ENCODE assay signal across 1 cellular context in the genomic region with DNA sequence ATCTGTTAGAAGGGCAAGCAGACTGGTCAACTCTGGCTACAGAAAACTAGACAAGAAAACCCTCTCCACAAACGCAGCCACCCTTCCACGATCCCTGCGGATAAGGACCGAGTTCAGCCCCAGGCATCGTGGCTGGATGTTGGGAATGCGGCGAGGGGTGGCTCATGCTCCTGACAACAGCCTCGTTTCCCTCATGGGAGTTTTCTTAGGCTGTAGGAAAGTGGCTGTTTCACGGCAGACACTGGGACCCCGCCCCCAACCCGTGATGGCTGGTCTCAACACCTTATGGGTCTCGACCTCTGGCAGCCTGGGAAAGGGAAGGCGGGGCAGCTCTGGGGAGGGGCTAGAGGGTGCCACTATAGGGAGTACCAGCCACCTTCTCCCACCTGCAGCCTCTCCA.
TF ChIP-seq lines count a peak whose summit lies in the region.

No MANE protein-coding gene starts in this region.

TF ChIP-seq in H1, 55 proteins besides CTCF, POLR2A, EP300 and RAD21:
- TF ChIP-seq GABPA (IDR thresholded peaks at IDR 0.05; ENCODE audit: borderline replicate concordance, insufficient read depth, low read length) (no peak), KDM5A (IDR thresholded peaks at IDR 0.05; ENCODE audit: low read length) (no peak), CTBP2 (IDR thresholded peaks at IDR 0.05; ENCODE audit: borderline replicate concordance, insufficient read depth, insufficient read length, low read length) (no peak), CREB1 (IDR thresholded peaks at IDR 0.05) (no peak), FOSL1 (IDR thresholded peaks at IDR 0.05; ENCODE audit: insufficient read depth, low read depth, low read length) (no peak), RXRA (IDR thresholded peaks at IDR 0.05; ENCODE audit: insufficient read depth, low read depth, low read length) (no peak), TCF12 (IDR thresholded peaks at IDR 0.05; ENCODE audit: low read depth, low read length) (no peak), YY1 (IDR thresholded peaks at IDR 0.05; ENCODE audit: low read depth, low read length) (no peak), CBX5 (IDR thresholded peaks at IDR 0.05; ENCODE audit: low read depth, low read length) (no peak), TAF7 (optimal IDR thresholded peaks at IDR 0.05; ENCODE audit: borderline replicate concordance, low read depth, low read length) (no peak), NRF1 (IDR thresholded peaks at IDR 0.05; ENCODE audit: low read depth, low read length) (no peak), SUZ12 (IDR thresholded peaks at IDR 0.05; ENCODE audit: low read length) (no peak), BRCA1 (IDR thresholded peaks at IDR 0.05; ENCODE audit: low read depth, low read length) (no peak), TAF1 (IDR thresholded peaks at IDR 0.05; ENCODE audit: low read depth, low read length) (no peak), SP1 (IDR thresholded peaks at IDR 0.05; ENCODE audit: low read depth, low read length) (no peak), KDM4A (IDR thresholded peaks at IDR 0.05; ENCODE audit: low read depth, low read length, severe bottlenecking) (no peak), BCL11A (IDR thresholded peaks at IDR 0.05; ENCODE audit: low read depth in 2 of 2, low read length in 2 of 2) (no peak), ZNF274 (IDR thresholded peaks at IDR 0.05; ENCODE audit: borderline replicate concordance, extremely low read depth, low read length) (no peak)
